23 cellular contexts compared by ENCODE assay signal in the genomic region with DNA sequence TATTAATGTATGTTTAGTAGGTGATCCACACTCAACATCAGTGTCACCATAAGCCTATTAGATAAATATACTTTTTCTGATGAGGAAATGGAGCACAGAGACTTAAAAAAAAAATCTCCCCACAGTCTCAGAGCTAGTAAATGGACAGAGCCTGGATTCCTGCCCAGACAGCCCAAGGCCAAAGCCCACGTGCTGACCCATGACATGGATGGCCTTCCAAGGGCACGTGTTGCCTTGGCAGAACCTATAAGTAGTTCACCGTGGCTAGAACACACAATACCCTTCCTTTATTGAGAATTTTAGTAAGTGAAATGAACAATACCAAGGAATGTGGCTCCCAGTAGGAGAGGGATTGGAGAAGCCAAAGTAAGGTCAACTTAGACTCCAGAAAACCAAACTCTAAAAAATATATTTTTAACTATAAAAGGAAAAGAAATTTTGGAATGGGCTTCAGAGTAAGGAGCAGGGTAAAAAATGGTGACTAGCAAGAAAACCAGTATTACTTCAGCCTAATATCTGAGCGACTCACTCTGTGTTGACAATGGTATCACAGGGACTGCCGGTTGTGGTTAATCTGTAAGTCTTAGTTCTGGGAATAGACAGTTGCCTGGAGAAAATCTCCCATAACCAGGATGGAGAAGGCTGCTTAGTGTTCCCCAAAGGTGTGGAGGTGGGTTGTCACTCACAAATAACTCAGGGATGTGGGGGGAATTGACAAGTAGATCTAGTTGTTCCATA.
"Had no signal": no experiment of that assay in that cellular context is flagged by ENCODE, and none has a peak within 500 bp of the region (broad histone marks: within the 10 kb centered on the region; RNA-seq: fewer than 3 reads in every experiment).

No MANE protein-coding gene starts in this region.

- H3K79me2 ChIP-seq: hepatocyte had no signal

- H3K4me1 ChIP-seq: gastroesophageal sphincter, left ventricle myocardium inferior, sigmoid colon, stomach, uterus had no signal

- DNase-seq: activated B cell treated with CpG ODN at 0.5 μM for 24 hours; activated CD4-positive, alpha-beta T cell treated with anti-CD3 and anti-CD28 coated beads, Interleukin-2, amount 10 ng/mL, durations not matched to agents 24 days and 14 days; activated CD8-positive, alpha-beta memory T cell treated with anti-CD3 and anti-CD28 coated beads, Interleukin-2, amount 50 U/mL, for 4 hours; activated CD8-positive, alpha-beta T cell treated with anti-CD3 and anti-CD28 coated beads, Interleukin-2, amount 10 ng/mL, durations not matched to agents 7 days and 5 days; activated effector memory CD4-positive, alpha-beta T cell treated with anti-CD3 and anti-CD28 coated beads, Interleukin-2, amount 50 U/mL, for 16 hours; activated T-cell treated with anti-CD3 and anti-CD28 coated beads, Interleukin-2, amount 50 U/mL, for 48 hours; amniotic stem cell; brain microvascular endothelial cell; dermis blood vessel endothelial cell; effector memory CD8-positive, alpha-beta T cell; islet precursor cell; left ventricle myocardium inferior; mesendoderm; stimulated activated CD4-positive, alpha-beta T cell treated with anti-CD3 and anti-CD28 coated beads, Interleukin-1b, Interleukin-23, amount 100 ng/mL, for 48 hours; stomach; SW 1271; uterus had no signal

- H2AFZ ChIP-seq: hepatocyte had no signal

- H3K27me3 ChIP-seq: brain microvascular endothelial cell, gastroesophageal sphincter, hepatocyte, sigmoid colon, stomach, uterus had no signal

- H3K9me3 ChIP-seq: gastroesophageal sphincter, left ventricle myocardium inferior, sigmoid colon, stomach, thoracic aorta, uterus had no signal

- ATAC-seq: activated CD8-positive, alpha-beta T cell treated with anti-CD3 and anti-CD28 coated beads, Interleukin-2, amount 10 ng/mL, durations not matched to agents 7 days and 5 days; activated naive CD4-positive, alpha-beta T cell treated with anti-CD3 and anti-CD28 coated beads, Interleukin-2, amount 50 U/mL, for 72 hours; effector memory CD8-positive, alpha-beta T cell had no signal

- H3K27ac ChIP-seq: brain microvascular endothelial cell, epithelial cell of prostate, gastroesophageal sphincter, hepatocyte, left ventricle myocardium inferior, sigmoid colon, stomach, thoracic aorta, uterus had no signal

- H3K4me2 ChIP-seq: hepatocyte had no signal

- H3K4me3 ChIP-seq: gastroesophageal sphincter, hepatocyte, left ventricle myocardium inferior, sigmoid colon, stomach, thoracic aorta, uterus had no signal

- H3K36me3 ChIP-seq: brain microvascular endothelial cell, gastroesophageal sphincter, left ventricle myocardium inferior, sigmoid colon, stomach, thoracic aorta, uterus had no signal
